In genomic region chr19:48394331-48395169, GRCh38 we compare ENCODE assay signal across 13 cellular contexts. TPM values are rescaled to one million over a fixed set of nuclear protein-coding genes. Genes with fewer than 3 reads are reported as not detected.
A peak's percentile ranks its signal among the peaks of the same experiment; 100 is the strongest.
DNase-seq lines count a peak whose midpoint lies in the region; ATAC-seq and TF ChIP-seq lines count a peak whose summit lies in the region.
"Had no signal": no experiment of that assay in that cellular context is flagged by ENCODE, and none has a peak within 500 bp of the region (broad histone marks: within the 10 kb centered on the region; RNA-seq: fewer than 3 reads in every experiment).

No MANE protein-coding gene starts in this region.

- H3K27ac Mint-ChIP-seq in activated B cell treated with CpG ODN at 0.5 μM for 24 hours (no peak overlapping the region), natural killer cell (peak overlapping the region in 1 of 2 donors; percentile 44)

- ATAC-seq in activated B cell treated with CpG ODN at 0.5 μM for 24 hours (ENCODE audit: low read depth) (no peak), natural killer cell (no peak), GM19467 (IDR thresholded peaks at IDR 0.05; ENCODE audit: unreplicated experiment) (no peak)

- 0 out of 2 replicates have a peak, but pooled peaks cover 2% of the 10 kb centered on the region for H3K27me3 ChIP-seq in ACC112 (ENCODE audit: insufficient read depth, low read length)
- H3K27me3 ChIP-seq in iPS-18a (ENCODE audit: control insufficient read depth, insufficient read depth, low read length), result peaks cover 61% of the 10 kb centered on the region

- H3K36me3 ChIP-seq in ACC112 (ENCODE audit: insufficient read depth, low read length), result no peaks in the 10 kb centered on the region
- H3K36me3 ChIP-seq in iPS-18a (ENCODE audit: control insufficient read depth, low read depth, low read length), result no peaks in the 10 kb centered on the region

- H3K4me3 Mint-ChIP-seq in activated B cell treated with CpG ODN at 0.5 μM for 24 hours, result peak overlapping the region; percentile 83
- no peak overlapping the region for H3K4me3 Mint-ChIP-seq in natural killer cell

- H3K4me1 Mint-ChIP-seq in activated B cell treated with CpG ODN at 0.5 μM for 24 hours, result peaks cover 48% of the 10 kb centered on the region
- peaks cover 26 to 67% of the 10 kb centered on the region in 2 donors for H3K4me1 Mint-ChIP-seq in natural killer cell

- H3K27me3 Mint-ChIP-seq in activated B cell treated with CpG ODN at 0.5 μM for 24 hours (peaks cover 26% of the 10 kb centered on the region), natural killer cell (ENCODE audit: low read depth in 2 of 2) (peaks cover 12 to 43% of the 10 kb centered on the region in 2 donors)

- no peaks in the 10 kb centered on the region for H3K9me3 ChIP-seq in iPS-18a (ENCODE audit: control insufficient read depth, low read depth, low read length)

- POLR2A ChIA-PET in activated B cell treated with CpG ODN at 0.5 μM for 24 hours (lab: Charles Lee), result interaction anchor here (0.5 to 1.4 kb wide), 6 partner anchors 19 to 1503 kb away, joined by 3 to 4 read pairs (median 4); partner anchors contain the start of genes SYNGR4 and TMEM143

- peaks cover 13% of the 10 kb centered on the region for H3K79me2 ChIP-seq in ACC112 (ENCODE audit: control insufficient read depth, insufficient read depth, low read length, unreplicated experiment)

- TF ChIP-seq CTCF in activated B cell treated with CpG ODN at 0.5 μM for 24 hours (IDR thresholded peaks at IDR 0.05) (no peak), natural killer cell (IDR thresholded peaks at IDR 0.05) (no peak)

- intact Hi-C loops in activated B cell treated with CpG ODN at 0.5 μM for 24 hours (cut with micrococcal nuclease) (loop anchor here (5.0 kb wide), 2 partner anchors 62 to 118 kb away; partner anchors contain the start of gene LMTK3), natural killer cell (cut with micrococcal nuclease) (loop anchor here (1.0 kb wide), 1 partner anchor 27 kb away; no protein-coding TSS in a partner anchor)

- H3K36me3 Mint-ChIP-seq in activated B cell treated with CpG ODN at 0.5 μM for 24 hours (ENCODE audit: low read depth) (peaks cover 5% of the 10 kb centered on the region), natural killer cell (no peaks in the 10 kb centered on the region)

- H3K9me3 Mint-ChIP-seq in activated B cell treated with CpG ODN at 0.5 μM for 24 hours, result peaks cover 2% of the 10 kb centered on the region
- H3K9me3 Mint-ChIP-seq in natural killer cell, result peaks cover 0 to 2% of the 10 kb centered on the region in 2 donors

- H3K27ac ChIP-seq in ACC112 (ENCODE audit: low read depth, low read length) (no peak overlapping the region), iPS-18a (ENCODE audit: low read length) (no peak overlapping the region)

- DNase-seq in EH (ENCODE audit: low read depth) (peak; percentile 16), activated B cell treated with CpG ODN at 0.5 μM for 24 hours (no peak), natural killer cell (no peak), inferior parietal cortex (ENCODE audit: extremely low spot score) (no peak), NCI-H1436 treated with DMSO at 0.1 percent for 48 hours (lab: John Stamatoyannopoulos, UW) (no peak)
- DNase-seq: activated CD4-positive, CD25-positive, alpha-beta regulatory T cell; GF-D8; NCI-H2227 treated with DMSO at 0.1 percent for 48 hours had no signal

- H3K4me1 ChIP-seq in ACC112 (ENCODE audit: control insufficient read depth, insufficient read depth, low read length, unreplicated experiment) (peaks cover 14% of the 10 kb centered on the region), iPS-18a (ENCODE audit: control insufficient read depth, low read depth, low read length) (peaks cover 30% of the 10 kb centered on the region)

- H3K4me3 ChIP-seq in ACC112 (ENCODE audit: low read depth, low read length) (peak overlapping the region; percentile 73), iPS-18a (ENCODE audit: low read length) (peak overlapping the region; percentile 53)

- CTCF ChIA-PET in activated B cell treated with CpG ODN at 0.5 μM for 24 hours (lab: Charles Lee), result interaction anchor here (1.3 kb wide), 1 partner anchor 54 kb away, joined by 3 read pairs; no protein-coding TSS in a partner anchor

- H3K9ac ChIP-seq in iPS-18a (ENCODE audit: low read length), result no peak overlapping the region

- H2AFZ ChIP-seq in ACC112 (ENCODE audit: low read length, unreplicated experiment), result no peak overlapping the region

RNA-seq across cellular contexts. Expression of gene GRIN2D, which starts 1.1 kb away (rescaled TPM):
- total RNA-seq in activated B cell treated with CpG ODN at 0.5 μM for 24 hours (0.93 and 1.2 TPM in 2 replicates), natural killer cell (under 1 TPM; 0.05 to 0.28 (median 0.07) TPM)

RNA-seq across cellular contexts. Expression of gene KDELR1, which starts 3.2 kb away (rescaled TPM):
- total RNA-seq in activated B cell treated with CpG ODN at 0.5 μM for 24 hours (50.8 and 51.9 TPM in 2 replicates), natural killer cell (10 to 100 TPM; 41.5 to 47.5 (median 46.0) TPM)

RNA-seq across cellular contexts. Expression of gene SYNGR4, which starts 30.4 kb away (rescaled TPM):
- total RNA-seq in activated B cell treated with CpG ODN at 0.5 μM for 24 hours, result not detected in 2 replicates
- not detected for total RNA-seq in natural killer cell
- total RNA-seq: bronchial epithelial cell, pulmonary artery endothelial cell had no signal

RNA-seq across cellular contexts. Expression of gene TMEM143, which starts 30.8 kb away (rescaled TPM):
- total RNA-seq in activated B cell treated with CpG ODN at 0.5 μM for 24 hours, result 10.2 and 10.5 TPM in 2 replicates
- 10 to 100 TPM; 10.2 to 12.3 (median 11.1) TPM for total RNA-seq in natural killer cell

RNA-seq across cellular contexts. Expression of gene GRWD1, which starts 51.2 kb away (rescaled TPM):
- total RNA-seq in activated B cell treated with CpG ODN at 0.5 μM for 24 hours, result 63.4 and 71.4 TPM in 2 replicates
- 10 to 100 TPM; 14.2 to 29.0 (median 16.7) TPM for total RNA-seq in natural killer cell
